In the genomic region with DNA sequence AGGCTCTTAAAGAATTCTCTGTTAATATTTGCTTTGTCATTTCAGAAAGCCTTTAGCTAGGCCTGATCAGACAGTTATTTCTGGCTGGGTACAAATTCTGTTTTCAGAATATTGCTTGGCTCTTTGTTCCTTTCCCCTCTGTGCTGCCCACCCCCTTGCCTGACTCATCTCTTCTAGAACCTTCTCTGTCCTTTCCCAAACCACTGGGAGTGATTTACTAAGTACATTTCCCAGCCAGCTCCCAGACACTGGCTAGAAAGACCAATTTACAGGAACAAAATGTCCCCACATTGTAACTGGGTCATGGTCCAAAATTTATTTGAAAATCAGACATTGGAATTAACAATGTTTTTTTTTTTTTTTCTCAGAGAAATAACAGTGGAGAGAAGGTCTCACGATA, we compare ENCODE assay signal across 17 cellular contexts.
DNase-seq lines count a peak whose midpoint lies in the region; ATAC-seq, FAIRE-seq and TF ChIP-seq lines count a peak whose summit lies in the region.
"Had no signal": no experiment of that assay in that cellular context is flagged by ENCODE, and none has a peak within 500 bp of the region (broad histone marks: within the 10 kb centered on the region; RNA-seq: fewer than 3 reads in every experiment).

No MANE protein-coding gene starts in this region.

- CTCF ChIA-PET in A549 (lab: Yijun Ruan, JAX): interaction anchor here (0.9 to 1.3 kb wide), 3 partner anchors 13 to 139 kb away, joined by 3 read pairs; no protein-coding TSS in a partner anchor

- peaks cover 0 to 2% of the 10 kb centered on the region in 2 donors for H3K9me3 Mint-ChIP-seq in stimulated activated naive B cell treated with anti-CD40 and anti-IgM and Interleukin-4, amounts not matched to agents 10 μg/mL and 1 μg/mL and 100 μg/mL, for 72 hours
- H3K9me3 Mint-ChIP-seq: activated B cell treated with CpG ODN at 0.5 μM for 24 hours; activated naive CD4-positive, alpha-beta T cell treated with anti-CD3 and anti-CD28 coated beads, Interleukin-2, amount 50 U/mL, for 24 hours had no signal

- peaks cover 21% of the 10 kb centered on the region for H3K4me1 ChIP-seq in A549
- H3K4me1 ChIP-seq in body of pancreas: peaks cover 11% of the 10 kb centered on the region
- peaks cover 5% of the 10 kb centered on the region for H3K4me1 ChIP-seq in right cardiac atrium (ENCODE audit: control insufficient read depth, insufficient read depth, low read length)
- H3K4me1 ChIP-seq in gastrocnemius medialis: no peaks in the 10 kb centered on the region
- H3K4me1 ChIP-seq: Caco-2 had no signal

- FAIRE-seq in A549 (lab: Jason Lieb, UNC) (no peak), RCC 7860 (lab: Jason Lieb, UNC) (no peak)
- FAIRE-seq: K562 had no signal

- intact Hi-C loops in body of pancreas (cut with DNase I) (no loop called here), right cardiac atrium (cut with DNase I) (no loop called here), gastrocnemius medialis (cut with DNase I; ENCODE audit: low total_unique reads) (no loop called here)

- H3K27me3 ChIP-seq in body of pancreas (no peaks in the 10 kb centered on the region), right cardiac atrium (ENCODE audit: control insufficient read depth, insufficient read depth) (no peaks in the 10 kb centered on the region), gastrocnemius medialis (no peaks in the 10 kb centered on the region)

- ATAC-seq in A549 (no peak), body of pancreas (peak; percentile 71), right cardiac atrium (peak; percentile 81 to 88), gastrocnemius medialis (peak; percentile 62 to 75), esophagus mucosa (no peak)
- no peak for ATAC-seq in stimulated activated naive B cell treated with anti-CD40 and anti-IgM and Interleukin-4, amounts not matched to agents 10 μg/mL and 1 μg/mL and 100 μg/mL, for 72 hours (replicated peaks)
- ATAC-seq: K562 had no signal

- TF ChIP-seq CTCF in A549 (IDR thresholded peaks at IDR 0.05): no peak
- TF ChIP-seq CTCF in body of pancreas (IDR thresholded peaks at IDR 0.05): no peak
- TF ChIP-seq CTCF in gastrocnemius medialis (IDR thresholded peaks at IDR 0.05 in 4 of 5, conservative IDR thresholded peaks at IDR 0.05 in 1 of 5): no peak

- H3K9me3 ChIP-seq in A549 (no peaks in the 10 kb centered on the region), body of pancreas (no peaks in the 10 kb centered on the region), right cardiac atrium (ENCODE audit: control insufficient read depth, low read length) (no peaks in the 10 kb centered on the region), gastrocnemius medialis (no peaks in the 10 kb centered on the region)
- H3K9me3 ChIP-seq: Caco-2 had no signal

- DNase-seq in A549 (ENCODE audit: low read depth in 1 of 2, low spot score in 1 of 2) (no peak), body of pancreas (peak in 3 of 4 donors; percentile 13 to 56 (median 31)), right cardiac atrium (peak in 1 of 3 donors; percentile 29), gastrocnemius medialis (peak; percentile 21 to 33), RCC 7860 (ENCODE audit: low spot score) (no peak)
- no peak for DNase-seq in stimulated activated CD4-positive, alpha-beta T cell treated with anti-CD3 and anti-CD28 coated beads, Interleukin-4, amount 100 ng/mL, for 4 hours
- DNase-seq in stimulated activated naive B cell treated with anti-CD40 and anti-IgM and Interleukin-4, amounts not matched to agents 10 μg/mL and 1 μg/mL and 100 μg/mL, for 72 hours: no peak
- DNase-seq: activated B cell treated with CpG ODN at 0.5 μM for 24 hours; activated CD8-positive, alpha-beta memory T cell treated with anti-CD3 and anti-CD28 coated beads, Interleukin-2, amount 50 U/mL, for 48 hours; Caco-2; dermis blood vessel endothelial cell; posterior cingulate gyrus; stimulated activated CD4-positive, alpha-beta T cell treated with anti-CD3 and anti-CD28 coated beads, Interleukin-2, amount 100 ng/mL, for 48 hours had no signal

- H3K27ac ChIP-seq in A549: peak overlapping the region; percentile 68 to 73
- peak overlapping the region in 3 of 4 donors; percentile 46 to 65 (median 56) for H3K27ac ChIP-seq in body of pancreas
- no peak overlapping the region for H3K27ac ChIP-seq in right cardiac atrium (ENCODE audit: low read length)
- peak overlapping the region; percentile 53 to 60 (median 56) for H3K27ac ChIP-seq in gastrocnemius medialis
- H3K27ac ChIP-seq: GM23248 had no signal

- no peak for TF ChIP-seq RAD21 in A549 (conservative IDR thresholded peaks at IDR 0.05 in 1 of 2, IDR thresholded peaks at IDR 0.05 in 1 of 2)

- H3K4me3 ChIP-seq in A549 (no peak overlapping the region), body of pancreas (no peak overlapping the region), right cardiac atrium (ENCODE audit: low read length) (no peak overlapping the region), gastrocnemius medialis (no peak overlapping the region)
- H3K4me3 ChIP-seq: GM23248, K562 had no signal

- in situ Hi-C loops in gastrocnemius medialis (cut with MboI; ENCODE audit: low sequenced_read_pairs in 4 of 4): no loop called here

- POLR2A ChIA-PET in A549 (lab: Yijun Ruan, JAX): interaction anchor here (0.6 to 1.4 kb wide), 2 partner anchors 49 to 94 kb away, joined by 3 to 4 read pairs; no protein-coding TSS in a partner anchor

- no peak overlapping the region for H3K27ac Mint-ChIP-seq in stimulated activated naive B cell treated with anti-CD40 and anti-IgM and Interleukin-4, amounts not matched to agents 10 μg/mL and 1 μg/mL and 100 μg/mL, for 72 hours
- H3K27ac Mint-ChIP-seq: activated B cell treated with CpG ODN at 0.5 μM for 24 hours; activated naive CD4-positive, alpha-beta T cell treated with anti-CD3 and anti-CD28 coated beads, Interleukin-2, amount 50 U/mL, for 24 hours had no signal

- peaks cover 13 to 29% of the 10 kb centered on the region in 2 donors for H3K27me3 Mint-ChIP-seq in stimulated activated naive B cell treated with anti-CD40 and anti-IgM and Interleukin-4, amounts not matched to agents 10 μg/mL and 1 μg/mL and 100 μg/mL, for 72 hours

- H3K36me3 ChIP-seq in body of pancreas (replicated peaks in 1 of 2; ENCODE audit: insufficient read depth in 1 of 2, low read depth in 2 of 2): no peaks in the 10 kb centered on the region
- H3K36me3 ChIP-seq in gastrocnemius medialis: no peaks in the 10 kb centered on the region

- 93% methylated on average over 1 of the region's 1 CpG for WGBS in A549 (ENCODE audit: missing lambda C conversion rate)
- WGBS in body of pancreas, 2 donors: 54 to 61% methylated on average over 1 of the region's 1 CpG
- WGBS in right cardiac atrium: 73% methylated on average over 1 of the region's 1 CpG

- TF ChIP-seq EP300 in A549 (IDR thresholded peaks at IDR 0.05): no peak

- no peak for TF ChIP-seq POLR2A in A549 (IDR thresholded peaks at IDR 0.05; ENCODE audit: low read length)
- TF ChIP-seq POLR2A in body of pancreas (IDR thresholded peaks at IDR 0.05): no peak
- no peak for TF ChIP-seq POLR2A in gastrocnemius medialis (IDR thresholded peaks at IDR 0.05)

- no peaks in the 10 kb centered on the region for H3K36me3 Mint-ChIP-seq in stimulated activated naive B cell treated with anti-CD40 and anti-IgM and Interleukin-4, amounts not matched to agents 10 μg/mL and 1 μg/mL and 100 μg/mL, for 72 hours
- H3K36me3 Mint-ChIP-seq: activated naive CD4-positive, alpha-beta T cell treated with anti-CD3 and anti-CD28 coated beads, Interleukin-2, amount 50 U/mL, for 24 hours had no signal

- H3K4me3 Mint-ChIP-seq in stimulated activated naive B cell treated with anti-CD40 and anti-IgM and Interleukin-4, amounts not matched to agents 10 μg/mL and 1 μg/mL and 100 μg/mL, for 72 hours: no peak overlapping the region
- H3K4me3 Mint-ChIP-seq: activated B cell treated with CpG ODN at 0.5 μM for 24 hours; activated naive CD4-positive, alpha-beta T cell treated with anti-CD3 and anti-CD28 coated beads, Interleukin-2, amount 50 U/mL, for 24 hours had no signal

- H3K4me1 Mint-ChIP-seq in stimulated activated naive B cell treated with anti-CD40 and anti-IgM and Interleukin-4, amounts not matched to agents 10 μg/mL and 1 μg/mL and 100 μg/mL, for 72 hours: no peaks in the 10 kb centered on the region
- H3K4me1 Mint-ChIP-seq: activated B cell treated with CpG ODN at 0.5 μM for 24 hours; activated naive CD4-positive, alpha-beta T cell treated with anti-CD3 and anti-CD28 coated beads, Interleukin-2, amount 50 U/mL, for 24 hours had no signal

- H3K4me2 ChIP-seq in A549: peak overlapping the region; percentile 49

TF ChIP-seq in A549, 52 proteins besides CTCF, POLR2A, EP300 and RAD21:
- no peak for TF ChIP-seq ESRRA (IDR thresholded peaks at IDR 0.05; ENCODE audit: borderline replicate concordance, low read length)
- no peak for TF ChIP-seq HOXB13 (CRISPR knock-in tag; IDR thresholded peaks at IDR 0.05; ENCODE audit: low read depth)
- TF ChIP-seq, protein P1, sequence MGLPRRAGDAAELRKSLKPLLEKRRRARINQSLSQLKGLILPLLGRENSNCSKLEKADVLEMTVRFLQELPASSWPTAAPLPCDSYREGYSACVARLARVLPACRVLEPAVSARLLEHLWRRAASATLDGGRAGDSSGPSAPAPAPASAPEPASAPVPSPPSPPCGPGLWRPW (IDR thresholded peaks at IDR 0.05): no peak
- TF ChIP-seq TFCP2L1 (CRISPR knock-in tag; IDR thresholded peaks at IDR 0.05): no peak
- no peak for TF ChIP-seq CBX2 (IDR thresholded peaks at IDR 0.05; ENCODE audit: borderline replicate concordance, low read depth)
- TF ChIP-seq CBX8 (IDR thresholded peaks at IDR 0.05): no peak
- TF ChIP-seq MAZ (IDR thresholded peaks at IDR 0.05; ENCODE audit: borderline replicate concordance, low read depth, low read length): no peak
- no peak for TF ChIP-seq GATA3 (IDR thresholded peaks at IDR 0.05; ENCODE audit: borderline replicate concordance)

Comparison
In these comparisons a context has a peak if more than half of its experiments do, and no peak if none do; other contexts are left out.
1. ATAC-seq: peak in body of pancreas (single experiment), right cardiac atrium (2 of 2) and gastrocnemius medialis (2 of 2); none in A549 (0 of 2), stimulated activated naive B cell treated with anti-CD40 and anti-IgM and Interleukin-4, amounts not matched to agents 10 μg/mL and 1 μg/mL and 100 μg/mL, for 72 hours (0 of 2) and esophagus mucosa (single experiment).
2. DNase-seq: peak in body of pancreas (3 of 4) and gastrocnemius medialis (2 of 2); none in A549 (0 of 2), stimulated activated CD4-positive, alpha-beta T cell treated with anti-CD3 and anti-CD28 coated beads, Interleukin-4, amount 100 ng/mL, for 4 hours (0 of 2), stimulated activated naive B cell treated with anti-CD40 and anti-IgM and Interleukin-4, amounts not matched to agents 10 μg/mL and 1 μg/mL and 100 μg/mL, for 72 hours (single experiment) and RCC 7860 (single experiment).